9 cellular contexts compared by ENCODE assay signal in the genomic region with DNA sequence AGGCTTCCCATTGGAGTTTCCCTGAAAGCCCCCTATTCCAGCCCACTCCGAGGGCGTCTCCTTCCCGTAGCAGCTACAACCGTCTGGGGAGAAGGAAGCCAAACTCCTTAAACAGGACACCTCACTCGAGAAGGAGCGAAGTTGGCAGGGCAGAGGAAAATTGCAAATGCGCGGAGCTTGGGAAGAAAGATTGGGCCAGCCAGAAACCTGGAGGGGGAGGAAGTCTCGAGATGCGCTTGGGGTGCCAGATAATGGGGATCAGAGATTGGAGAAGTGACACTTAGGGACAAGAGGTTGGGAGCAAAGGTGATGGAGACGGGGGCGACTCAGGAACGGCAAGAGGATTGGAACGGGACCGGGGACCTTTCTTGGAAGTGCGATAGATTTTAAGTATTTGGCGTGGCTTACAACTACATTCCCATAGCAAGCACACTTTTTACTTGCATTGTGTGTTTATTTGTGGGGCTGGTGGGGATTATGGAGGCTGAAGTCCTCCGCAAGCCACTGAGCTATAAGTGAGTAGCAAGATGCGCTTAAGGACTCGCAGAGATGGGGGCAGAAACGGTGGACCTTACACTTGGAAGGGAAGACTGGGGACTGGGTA. TPM values are rescaled to one million over a fixed set of nuclear protein-coding genes. Genes with fewer than 3 reads are reported as not detected.
DNase-seq lines count a peak whose midpoint lies in the region; ATAC-seq and TF ChIP-seq lines count a peak whose summit lies in the region.
"Had no signal": no experiment of that assay in that cellular context is flagged by ENCODE, and none has a peak within 500 bp of the region (broad histone marks: within the 10 kb centered on the region; RNA-seq: fewer than 3 reads in every experiment).

No MANE protein-coding gene starts in this region.

- CTCF ChIA-PET in SK-N-SH (lab: Yijun Ruan, JAX) = interaction anchor here (0.9 to 2.3 kb wide), 6 partner anchors 10 to 177 kb away, joined by 3 to 7 read pairs (median 4); no protein-coding TSS in a partner anchor

- H3K9me3 ChIP-seq in SK-N-SH = no peaks in the 10 kb centered on the region

- no peak overlapping the region for H3K27ac ChIP-seq in SK-N-SH (ENCODE audit: low read depth in 2 of 2, low read length in 1 of 2)

- no peaks in the 10 kb centered on the region for H3K79me2 ChIP-seq in SK-N-SH (ENCODE audit: insufficient read depth)

- 12% methylated on average over 20 of the region's 21 CpGs for WGBS in SK-N-SH (ENCODE audit: low lambda C conversion rate)

- H3K4me2 ChIP-seq in SK-N-SH = peak overlapping the region; percentile 59

- peaks cover 50% of the 10 kb centered on the region for H3K27me3 ChIP-seq in SK-N-SH (ENCODE audit: insufficient read depth)

- H3K36me3 ChIP-seq in SK-N-SH (replicated peaks in 1 of 2; ENCODE audit: control insufficient read depth in 1 of 2, insufficient read depth in 2 of 2, low read length in 1 of 2) = no peaks in the 10 kb centered on the region

- H3K27ac Mint-ChIP-seq in stimulated activated memory B cell treated with anti-CD40 and anti-IgM and Interleukin-4, amounts not matched to agents 10 μg/mL and 1 μg/mL and 100 μg/mL, for 72 hours = peak overlapping the region; percentile 35

- H3K4me3 ChIP-seq in SK-N-SH (ENCODE audit: low read depth in 2 of 2, low read length in 1 of 2) (peak overlapping the region in 1 of 2 experiments; percentile 46; a peak in 2 of 4 replicates), fibroblast of the aortic adventitia (ENCODE audit: low read depth, low read length) (no peak overlapping the region)

- DNase-seq in activated CD8-positive, alpha-beta memory T cell treated with anti-CD3 and anti-CD28 coated beads for 24 hours = peak; percentile 58
- DNase-seq in activated CD8-positive, alpha-beta memory T cell treated with anti-CD3 and anti-CD28 coated beads, Interleukin-2, amount 50 U/mL, for 48 hours = no peak
- peak; percentile 34 for DNase-seq in SK-N-SH
- peak; percentile 27 for DNase-seq in fibroblast of the aortic adventitia (ENCODE audit: low read depth)
- no peak for DNase-seq in NCI-H82 (lab: John Stamatoyannopoulos, UW)
- no peak for DNase-seq in NCI-H82 treated with DMSO at 0.1 percent for 48 hours (lab: John Stamatoyannopoulos, UW; ENCODE audit: unreplicated experiment)
- no peak for DNase-seq in NCI-H2227 (lab: John Stamatoyannopoulos, UW; ENCODE audit: unreplicated experiment)
- DNase-seq: NCI-H187 treated with DMSO at 0.1 percent for 48 hours had no signal

- H3F3A ChIP-seq in SK-N-SH (replicated peaks; ENCODE audit: insufficient read depth) = no peaks in the 10 kb centered on the region

- TF ChIP-seq EP300 in SK-N-SH (IDR thresholded peaks at IDR 0.05; ENCODE audit: borderline replicate concordance in 1 of 2, low read depth in 1 of 2, low read length in 1 of 2) = no peak

- peak overlapping the region; percentile 86 for H3K4me3 Mint-ChIP-seq in stimulated activated memory B cell treated with anti-CD40 and anti-IgM and Interleukin-4, amounts not matched to agents 10 μg/mL and 1 μg/mL and 100 μg/mL, for 72 hours

- no peak for TF ChIP-seq RAD21 in SK-N-SH (IDR thresholded peaks at IDR 0.05; ENCODE audit: low read length)

- ATAC-seq in stimulated activated memory B cell treated with anti-CD40 and anti-IgM and Interleukin-4, amounts not matched to agents 10 μg/mL and 1 μg/mL and 100 μg/mL, for 72 hours = no peak

- H3K4me1 Mint-ChIP-seq in stimulated activated memory B cell treated with anti-CD40 and anti-IgM and Interleukin-4, amounts not matched to agents 10 μg/mL and 1 μg/mL and 100 μg/mL, for 72 hours = peaks cover 40% of the 10 kb centered on the region

- POLR2A ChIA-PET in SK-N-SH (lab: Yijun Ruan, JAX) = interaction anchor here (1.2 kb wide), 1 partner anchor 61 kb away, joined by 3 read pairs; no protein-coding TSS in a partner anchor

- H3K4me1 ChIP-seq in SK-N-SH (ENCODE audit: control insufficient read depth in 1 of 2, insufficient read depth in 2 of 2, low read depth in 1 of 2, low read length in 1 of 2) = peaks cover 0 to 15% of the 10 kb centered on the region in 2 experiments; a peak in 1 of 4 replicates

- H3K36me3 Mint-ChIP-seq in stimulated activated memory B cell treated with anti-CD40 and anti-IgM and Interleukin-4, amounts not matched to agents 10 μg/mL and 1 μg/mL and 100 μg/mL, for 72 hours = no peaks in the 10 kb centered on the region

- H3K9me2 ChIP-seq in SK-N-SH = no peaks in the 10 kb centered on the region

- H3K27me3 Mint-ChIP-seq in stimulated activated memory B cell treated with anti-CD40 and anti-IgM and Interleukin-4, amounts not matched to agents 10 μg/mL and 1 μg/mL and 100 μg/mL, for 72 hours = peaks cover 68% of the 10 kb centered on the region

- H2AFZ ChIP-seq in SK-N-SH (ENCODE audit: low read depth) = no peak overlapping the region

- no peaks in the 10 kb centered on the region for H3K9me3 Mint-ChIP-seq in stimulated activated memory B cell treated with anti-CD40 and anti-IgM and Interleukin-4, amounts not matched to agents 10 μg/mL and 1 μg/mL and 100 μg/mL, for 72 hours

- H4K20me1 ChIP-seq in SK-N-SH (ENCODE audit: insufficient read depth) = 0 out of 2 replicates have a peak, but pooled peaks cover 6% of the 10 kb centered on the region

- TF ChIP-seq CTCF in SK-N-SH (IDR thresholded peaks at IDR 0.05) (no peak), fibroblast of the aortic adventitia (IDR thresholded peaks at IDR 0.05; ENCODE audit: insufficient read depth, low read length) (no peak)

- H3K9ac ChIP-seq in SK-N-SH = no peak overlapping the region

TF ChIP-seq in SK-N-SH, 30 proteins besides CTCF, POLR2A, EP300 and RAD21:
- TF ChIP-seq SMC3 (IDR thresholded peaks at IDR 0.05; ENCODE audit: low read depth, low read length) (no peak), YY1 (IDR thresholded peaks at IDR 0.05; ENCODE audit: low read depth) (no peak), MAX (IDR thresholded peaks at IDR 0.05; ENCODE audit: low read depth) (no peak), USF1 (IDR thresholded peaks at IDR 0.05; ENCODE audit: borderline replicate concordance, low read depth) (no peak), GATA2 (CRISPR knock-in tag; IDR thresholded peaks at IDR 0.05) (no peak), USF2 (IDR thresholded peaks at IDR 0.05; ENCODE audit: borderline replicate concordance, low read depth, low read length) (no peak)

RNA-seq across cellular contexts. Expression of gene HRK, which starts 0.9 kb away (rescaled TPM):
- polyA plus RNA-seq in SK-N-SH (2012; rRNA removed) = 0.02 and 0.03 TPM in 2 replicates
- polyA plus RNA-seq in SK-N-SH (2012; cell fraction: cytosol; rRNA removed) = 0.01 TPM in 2 replicates
- polyA plus RNA-seq in SK-N-SH (2012; cell fraction: nucleus; rRNA removed) = 0.01 TPM in 2 replicates
- 0.41 TPM in 1 of 2 replicates, not detected in the other for total RNA-seq in fibroblast of the aortic adventitia (ENCODE audit: low replicate concordance)

RNA-seq across cellular contexts. Expression of gene FBXW8, which starts 30.4 kb away (rescaled TPM):
- 15.6 and 17.6 TPM in 2 replicates for polyA plus RNA-seq in SK-N-SH (2012; rRNA removed)
- polyA plus RNA-seq in SK-N-SH (2012; cell fraction: cytosol; rRNA removed) = 10.5 and 14.1 TPM in 2 replicates
- polyA plus RNA-seq in SK-N-SH (2012; cell fraction: nucleus; rRNA removed) = 24.0 and 34.1 TPM in 2 replicates
- total RNA-seq in fibroblast of the aortic adventitia (ENCODE audit: low replicate concordance) = 6.6 and 11.2 TPM in 2 replicates

Comparison
In these comparisons a context has a peak if more than half of its experiments do, and no peak if none do; other contexts are left out.
1. DNase-seq: peak in activated CD8-positive, alpha-beta memory T cell treated with anti-CD3 and anti-CD28 coated beads for 24 hours (single experiment), SK-N-SH (single experiment) and fibroblast of the aortic adventitia (single experiment); none in activated CD8-positive, alpha-beta memory T cell treated with anti-CD3 and anti-CD28 coated beads, Interleukin-2, amount 50 U/mL, for 48 hours (single experiment), NCI-H82 (single experiment), NCI-H82 treated with DMSO at 0.1 percent for 48 hours (single experiment) and NCI-H2227 (single experiment).